ENCODE assay signal across 8 cellular contexts in the genomic region with DNA sequence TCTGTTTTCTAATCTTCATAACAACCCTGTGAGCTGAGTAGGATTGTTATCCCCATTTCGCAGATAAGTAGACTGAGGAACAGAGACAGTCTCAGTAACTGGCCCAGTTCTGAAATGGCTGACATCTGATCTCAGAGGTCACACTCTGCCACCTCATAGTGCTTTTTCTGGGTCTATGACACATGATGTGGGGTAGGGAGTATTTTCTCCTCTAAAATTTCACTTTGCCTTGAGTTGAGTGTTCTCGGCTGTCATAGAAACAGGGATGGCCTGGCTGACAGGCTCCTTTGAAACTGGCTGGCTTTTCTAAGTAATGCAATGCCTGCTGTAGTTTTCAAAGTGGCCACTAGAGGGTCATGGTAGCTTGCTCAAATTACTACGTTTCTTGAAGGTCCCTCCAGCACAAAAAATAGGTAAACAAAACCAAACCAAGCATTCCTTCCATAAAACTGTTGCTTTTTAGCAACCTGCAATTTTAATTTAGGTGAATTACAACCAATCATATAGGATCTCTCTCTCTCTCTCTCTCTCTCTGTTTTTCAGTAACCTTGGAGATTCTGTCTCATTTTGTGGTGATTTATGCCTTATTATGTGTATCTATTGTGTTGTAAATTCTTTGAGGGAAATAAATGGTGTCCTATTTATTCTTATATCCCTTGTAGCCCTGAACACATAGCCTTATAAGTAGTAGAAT.
DNase-seq lines count a peak whose midpoint lies in the region; ATAC-seq, FAIRE-seq and TF ChIP-seq lines count a peak whose summit lies in the region.

No MANE protein-coding gene starts in this region.

- H3K27me3 Mint-ChIP-seq in activated CD4-positive, alpha-beta T cell treated with anti-CD3 and anti-CD28 coated beads for 36 hours = no peaks in the 10 kb centered on the region

- WGBS in lower leg skin, 2 donors = 30 to 31% methylated on average over 3 of the region's 3 CpGs

- H3K4me3 ChIP-seq in ACC112 (ENCODE audit: low read depth, low read length) (no peak overlapping the region), coronary artery (no peak overlapping the region), lower leg skin (ENCODE audit: low read depth, poor library complexity, severe bottlenecking) (no peak overlapping the region)

- no peak for TF ChIP-seq POLR2A in lower leg skin (IDR thresholded peaks at IDR 0.05)

- H3K9me3 Mint-ChIP-seq in activated CD4-positive, alpha-beta T cell treated with anti-CD3 and anti-CD28 coated beads for 36 hours (ENCODE audit: low read depth) = no peaks in the 10 kb centered on the region

- peak; percentile 77 for ATAC-seq in HG02981 (IDR thresholded peaks at IDR 0.05; ENCODE audit: unreplicated experiment)
- peak; percentile 90 for ATAC-seq in activated CD4-positive, alpha-beta T cell treated with anti-CD3 and anti-CD28 coated beads for 36 hours

- CTCF ChIA-PET in activated CD4-positive, alpha-beta T cell treated with anti-CD3 and anti-CD28 coated beads for 36 hours (lab: Charles Lee) = interaction anchor here (0.6 to 3.4 kb wide), 18 partner anchors 9 to 548 kb away, joined by 3 to 22 read pairs (median 6); no protein-coding TSS in a partner anchor

- TF ChIP-seq CTCF in coronary artery (IDR thresholded peaks at IDR 0.05) (peak; percentile 58), lower leg skin (IDR thresholded peaks at IDR 0.05) (peak in 1 of 3 donors; percentile 77)

- no peak overlapping the region for H3K27ac Mint-ChIP-seq in activated CD4-positive, alpha-beta T cell treated with anti-CD3 and anti-CD28 coated beads for 36 hours

- peaks cover 9% of the 10 kb centered on the region for H3K4me1 Mint-ChIP-seq in activated CD4-positive, alpha-beta T cell treated with anti-CD3 and anti-CD28 coated beads for 36 hours

- H3K36me3 Mint-ChIP-seq in activated CD4-positive, alpha-beta T cell treated with anti-CD3 and anti-CD28 coated beads for 36 hours (ENCODE audit: low read depth) = no peaks in the 10 kb centered on the region

- no peaks in the 10 kb centered on the region for H3K36me3 ChIP-seq in ACC112 (ENCODE audit: insufficient read depth, low read length)

- H2AFZ ChIP-seq in ACC112 (ENCODE audit: low read length, unreplicated experiment) = peak overlapping the region; percentile 23

- peak; percentile 91 for FAIRE-seq in GM18507 (lab: Jason Lieb, UNC)

- POLR2A ChIA-PET in activated CD4-positive, alpha-beta T cell treated with anti-CD3 and anti-CD28 coated beads for 36 hours (lab: Charles Lee) = no interaction called here

- H3K27ac ChIP-seq in ACC112 (ENCODE audit: low read depth, low read length) (no peak overlapping the region), coronary artery (peak overlapping the region; percentile 38 to 43)

- H3K4me3 Mint-ChIP-seq in activated CD4-positive, alpha-beta T cell treated with anti-CD3 and anti-CD28 coated beads for 36 hours = no peak overlapping the region

- H3K27me3 ChIP-seq in ACC112 (ENCODE audit: insufficient read depth, low read length) = no peaks in the 10 kb centered on the region

- H3K79me2 ChIP-seq in ACC112 (ENCODE audit: control insufficient read depth, insufficient read depth, low read length, unreplicated experiment) = no peaks in the 10 kb centered on the region

- intact Hi-C loops in activated CD4-positive, alpha-beta T cell treated with anti-CD3 and anti-CD28 coated beads for 36 hours (cut with DNase I, micrococcal nuclease) = loop anchor here (1.0 to 2.0 kb wide), 4 partner anchors 23 to 239 kb away; no protein-coding TSS in a partner anchor
- intact Hi-C loops in lower leg skin (cut with DNase I; ENCODE audit: low total_unique reads) = no loop called here

- peak; percentile 9 for DNase-seq in GM18507 (ENCODE audit: extremely low spot score, insufficient read length, low read depth)
- DNase-seq in NCI-H2227 treated with DMSO at 0.1 percent for 48 hours (lab: John Stamatoyannopoulos, UW) = peak; percentile 89
- peak; percentile 79 for DNase-seq in activated CD4-positive, alpha-beta T cell treated with anti-CD3 and anti-CD28 coated beads for 36 hours
- peak; percentile 75 for DNase-seq in coronary artery (ENCODE audit: low spot score)
- peak; percentile 63 to 85 for DNase-seq in lower leg skin (ENCODE audit: low spot score in 2 of 2)
- DNase-seq in stimulated activated CD8-positive, alpha-beta memory T cell treated with anti-CD3 and anti-CD28 coated beads, Interleukin-15, amount 100 ng/mL, for 24 hours (ENCODE audit: low read depth) = peak; percentile 6

- H3K4me1 ChIP-seq in ACC112 (ENCODE audit: control insufficient read depth, insufficient read depth, low read length, unreplicated experiment) = peaks cover 4% of the 10 kb centered on the region

Comparison
In these comparisons a context has a peak if more than half of its experiments do, and no peak if none do; other contexts are left out.
1. DNase-seq: peak in every context shown above with its lines; median percentile 89 in NCI-H2227 treated with DMSO at 0.1 percent for 48 hours; 79 in activated CD4-positive, alpha-beta T cell treated with anti-CD3 and anti-CD28 coated beads for 36 hours; 75 in coronary artery; 74 in lower leg skin; 9 in GM18507; 6 in stimulated activated CD8-positive, alpha-beta memory T cell treated with anti-CD3 and anti-CD28 coated beads, Interleukin-15, amount 100 ng/mL, for 24 hours.